ENCODE assay signal across 1 cellular context in genomic region chr13:99997702-99998219, GRCh38.
TF ChIP-seq lines count a peak whose summit lies in the region.

No MANE protein-coding gene starts in this region.

TF ChIP-seq in SK-N-SH, 30 proteins besides CTCF, POLR2A, EP300 and RAD21:
- TF ChIP-seq IRF3 (IDR thresholded peaks at IDR 0.05; ENCODE audit: low read depth, low read length) (no peak), EZH2phosphoT487 (IDR thresholded peaks at IDR 0.05; ENCODE audit: borderline replicate concordance, low read depth) (peak; percentile 33; the same call in 1 of the 2 replicates), SMC3 (IDR thresholded peaks at IDR 0.05; ENCODE audit: low read depth, low read length) (no peak)
